8 cellular contexts compared by ENCODE assay signal in genomic region chr12:112409064-112409905, GRCh38. TPM values are rescaled to one million over a fixed set of nuclear protein-coding genes. Genes with fewer than 3 reads are reported as not detected.
DNase-seq lines count a peak whose midpoint lies in the region; ATAC-seq, FAIRE-seq and TF ChIP-seq lines count a peak whose summit lies in the region.

RPL6 (minus strand) TSS chr12:112409605; CDS start chr12:112408656, 949 bp downstream.

- peak within 1 kb of the TSS; percentile 80 for H2BK120ac ChIP-seq in H1 (replicated peaks; ENCODE audit: low read depth, low read length)

- no peak for TF ChIP-seq EP300 in H1 (IDR thresholded peaks at IDR 0.05; ENCODE audit: borderline replicate concordance in 1 of 2, low read depth in 2 of 2, low read length in 2 of 2)

- H3K9me3 Mint-ChIP-seq in CD4-positive, CD25-positive, alpha-beta regulatory T cell: no peaks in the 10 kb centered on the region
- no peaks in the 10 kb centered on the region for H3K9me3 Mint-ChIP-seq in memory B cell

- peak within 1 kb of the TSS; percentile 78 to 84 for H3K4me2 ChIP-seq in H1 (ENCODE audit: insufficient read depth in 1 of 2, low read depth in 2 of 2, low read length in 2 of 2)

- H3K14ac ChIP-seq in H1 (ENCODE audit: insufficient read length): peak within 1 kb of the TSS; percentile 8

- no peak within 1 kb of the TSS for H2AFZ ChIP-seq in H1 (ENCODE audit: low read length)

- H3K9me3 ChIP-seq in CD4-positive, CD25-positive, alpha-beta regulatory T cell (ENCODE audit: control insufficient read depth in 2 of 2, low read length in 2 of 2): no peaks in the 10 kb centered on the region
- no peaks in the 10 kb centered on the region for H3K9me3 ChIP-seq in H1 (ENCODE audit: insufficient read depth in 2 of 2, low read depth in 1 of 2, low read length in 1 of 2)

- peak within 1 kb of the TSS; percentile 99 for H4K5ac ChIP-seq in H1 (ENCODE audit: insufficient read length, low read depth, low read length)

- WGBS in H1 (ENCODE audit: extremely low coverage in 1 of 2, insufficient coverage in 1 of 2, insufficient read length in 1 of 2, insufficient replicate concordance in 2 of 2, low coverage in 1 of 2, low lambda C conversion rate in 2 of 2, missing lambda C conversion rate in 1 of 2), 2 experiments: 13% methylated on average over 44 of the region's 46 CpGs; no CpG with 5 or more reads in 1 of the 2 experiments

- ATAC-seq in CD4-positive, CD25-positive, alpha-beta regulatory T cell (ENCODE audit: low read depth in 2 of 2): peak; percentile 89 to 90
- peak; percentile 73 for ATAC-seq in GM19452 (IDR thresholded peaks at IDR 0.05; ENCODE audit: unreplicated experiment)
- peak; percentile 93 for ATAC-seq in memory B cell (ENCODE audit: low read depth)

- H3K27ac ChIP-seq in CD4-positive, CD25-positive, alpha-beta regulatory T cell (ENCODE audit: insufficient read depth, low read length, poor library complexity, severe bottlenecking): peak within 1 kb of the TSS; percentile 87
- peak within 1 kb of the TSS; percentile 94 for H3K27ac ChIP-seq in H1 (ENCODE audit: low read depth, low read length)

- H3K23ac ChIP-seq in H1 (ENCODE audit: insufficient read length): no peak within 1 kb of the TSS

- peaks cover 20 to 47% (median 35%) of the 10 kb centered on the region in 4 donors for H3K4me1 Mint-ChIP-seq in CD4-positive, CD25-positive, alpha-beta regulatory T cell
- H3K4me1 Mint-ChIP-seq in memory B cell: peaks cover 23% of the 10 kb centered on the region

- no peak within 1 kb of the TSS for H2BK15ac ChIP-seq in H1 (ENCODE audit: low read length)

- peak within 1 kb of the TSS; percentile 98 for H3K4me3 ChIP-seq in CD4-positive, CD25-positive, alpha-beta regulatory T cell (ENCODE audit: low read depth, low read length)
- peak within 1 kb of the TSS; percentile 80 to 98 (median 94) for H3K4me3 ChIP-seq in H1 (ENCODE audit: extremely low read depth in 1 of 4, insufficient read depth in 2 of 4, low read depth in 3 of 4, low read length in 4 of 4)

- H3K4me3 Mint-ChIP-seq in CD4-positive, CD25-positive, alpha-beta regulatory T cell: peak within 1 kb of the TSS; percentile 96 to 100 (median 100)
- peak within 1 kb of the TSS; percentile 100 for H3K4me3 Mint-ChIP-seq in memory B cell

- peak; percentile 68 for FAIRE-seq in H1 (lab: Jason Lieb, UNC)

- H4K8ac ChIP-seq in H1 (ENCODE audit: extremely low read depth, insufficient read depth, low read length): peak within 1 kb of the TSS; percentile 100; the same call in 1 of the 2 replicates

- peak within 1 kb of the TSS; percentile 97 for H2AK5ac ChIP-seq in H1 (ENCODE audit: low read depth, low read length)

- H3K36me3 ChIP-seq in CD4-positive, CD25-positive, alpha-beta regulatory T cell (ENCODE audit: control insufficient read depth, insufficient read depth, low read length): peaks cover 38% of the 10 kb centered on the region
- peaks cover 23 to 42% (median 40%) of the 10 kb centered on the region in 4 experiments for H3K36me3 ChIP-seq in H1 (ENCODE audit: control insufficient read depth in 2 of 4, insufficient read depth in 4 of 4, low read length in 3 of 4)

- peaks cover 17% of the 10 kb centered on the region for H3K4me1 ChIP-seq in CD4-positive, CD25-positive, alpha-beta regulatory T cell (ENCODE audit: control insufficient read depth, insufficient read depth, low read length, poor library complexity, severe bottlenecking)
- no peaks in the 10 kb centered on the region; a peak in 1 of 7 replicates for H3K4me1 ChIP-seq in H1 (replicated peaks in 1 of 4; ENCODE audit: control insufficient read depth in 3 of 4, insufficient read depth in 4 of 4, low read length in 3 of 4)

- H3K56ac ChIP-seq in H1 (replicated peaks; ENCODE audit: insufficient read length, low read depth, low read length): peak within 1 kb of the TSS; percentile 95

- H3K4ac ChIP-seq in H1 (replicated peaks; ENCODE audit: insufficient read length, low read depth, low read length): peak within 1 kb of the TSS; percentile 98

- peaks cover 6% of the 10 kb centered on the region in 2 experiments for H4K20me1 ChIP-seq in H1 (replicated peaks in 1 of 2; ENCODE audit: control insufficient read depth in 1 of 2, insufficient read depth in 2 of 2, low read length in 2 of 2)

- H4K91ac ChIP-seq in H1 (replicated peaks; ENCODE audit: insufficient read length, low read length): peak within 1 kb of the TSS; percentile 99

- no peak for TF ChIP-seq CTCF in H1 (IDR thresholded peaks at IDR 0.05; ENCODE audit: control extremely low read depth in 1 of 3, insufficient read depth in 1 of 3, low read depth in 1 of 3, low read length in 3 of 3)

- no peak within 1 kb of the TSS for H2BK20ac ChIP-seq in H1 (ENCODE audit: low read length)

- no peak for TF ChIP-seq RAD21 in H1 (IDR thresholded peaks at IDR 0.05 in 1 of 2, conservative IDR thresholded peaks at IDR 0.05 in 1 of 2; ENCODE audit: low read depth in 2 of 2, low read length in 2 of 2)

- no peaks in the 10 kb centered on the region for H3K27me3 Mint-ChIP-seq in CD4-positive, CD25-positive, alpha-beta regulatory T cell
- no peaks in the 10 kb centered on the region for H3K27me3 Mint-ChIP-seq in memory B cell

- TF ChIP-seq POLR2A in H1 (IDR thresholded peaks at IDR 0.05; ENCODE audit: control extremely low read depth in 1 of 2, low read depth in 2 of 2, low read length in 2 of 2): peak; percentile 93 to 97

- CTCF ChIA-PET in activated CD8-positive, alpha-beta memory T cell treated with anti-CD3 and anti-CD28 coated beads for 36 hours (lab: Charles Lee): no interaction called here
- CTCF ChIA-PET in H1 (lab: Charles Lee; ENCODE audit: partially characterized antibody): no interaction called here

- peaks cover 0 to 22% of the 10 kb centered on the region in 2 experiments; a peak in 3 of 4 replicates for H3K79me2 ChIP-seq in H1 (ENCODE audit: control insufficient read depth in 1 of 2, insufficient read depth in 2 of 2, low read length in 2 of 2)

- peak within 1 kb of the TSS; percentile 51; the same call in 1 of the 2 replicates for H2BK12ac ChIP-seq in H1 (ENCODE audit: low read depth, low read length)

- peak within 1 kb of the TSS; percentile 99 for H3K18ac ChIP-seq in H1 (ENCODE audit: extremely low read depth, low read length)

- peaks cover 2% of the 10 kb centered on the region; the same call in 1 of the 2 replicates for H3K23me2 ChIP-seq in H1 (ENCODE audit: low read depth, low read length)

- peak within 1 kb of the TSS; percentile 99 for H2BK5ac ChIP-seq in H1 (ENCODE audit: low read depth, low read length)

- no peaks in the 10 kb centered on the region for H3K79me1 ChIP-seq in H1 (ENCODE audit: low read depth, low read length)

- POLR2A ChIA-PET in activated CD8-positive, alpha-beta memory T cell treated with anti-CD3 and anti-CD28 coated beads for 36 hours (lab: Charles Lee): interaction anchor here (0.6 to 0.8 kb wide), 2 partner anchors 9 to 300 kb away, joined by 3 to 7 read pairs; no protein-coding TSS in a partner anchor
- POLR2A ChIA-PET in H1 (lab: Charles Lee; ENCODE audit: partially characterized antibody): interaction anchor here (1.3 to 1.8 kb wide), 3 partner anchors 9 to 15 kb away, joined by 3 to 5 read pairs (median 3); partner anchors contain the start of gene PTPN11

- peak within 1 kb of the TSS; percentile 96 to 98 (median 97) for H3K9ac ChIP-seq in H1 (replicated peaks in 1 of 4; ENCODE audit: extremely low read depth in 1 of 4, low read depth in 3 of 4, low read length in 3 of 4)

- H3K27ac Mint-ChIP-seq in CD4-positive, CD25-positive, alpha-beta regulatory T cell: peak within 1 kb of the TSS; percentile 99 to 100 (median 100)
- peak within 1 kb of the TSS; percentile 99 for H3K27ac Mint-ChIP-seq in memory B cell

- H3K27me3 ChIP-seq in CD4-positive, CD25-positive, alpha-beta regulatory T cell (ENCODE audit: control insufficient read depth, insufficient read depth, low read length): no peaks in the 10 kb centered on the region
- H3K27me3 ChIP-seq in H1 (replicated peaks in 1 of 4; ENCODE audit: control insufficient read depth in 3 of 4, extremely low read depth in 1 of 4, insufficient read depth in 3 of 4, low read length in 3 of 4): no peaks in the 10 kb centered on the region

- DNase-seq in CD4-positive, CD25-positive, alpha-beta regulatory T cell: peak; percentile 69 to 93 (median 84)
- DNase-seq in HS-5 (ENCODE audit: low read depth) (peak; percentile 79), NOMO-1 (lab: John Stamatoyannopoulos, UW; ENCODE audit: unreplicated experiment in 2 of 2) (peak; percentile 78 to 90), H1 (ENCODE audit: low read depth in 1 of 2, low spot score in 2 of 2) (peak in 1 of 2 experiments; percentile 83), memory B cell (ENCODE audit: low spot score in 2 of 2) (peak; percentile 69 to 72)
- peak; percentile 56 for DNase-seq in stimulated activated CD8-positive, alpha-beta memory T cell treated with anti-CD3 and anti-CD28 coated beads, Interleukin-12 subunit alpha, Interleukin-12 subunit beta, amount 100 ng/mL, for 4 hours (ENCODE audit: low read depth)

- peaks cover 37% of the 10 kb centered on the region for H3K36me3 Mint-ChIP-seq in CD4-positive, CD25-positive, alpha-beta regulatory T cell
- H3K36me3 Mint-ChIP-seq in memory B cell: peaks cover 22% of the 10 kb centered on the region

TF ChIP-seq in H1, 55 proteins besides CTCF, POLR2A, EP300 and RAD21 (continues in another document):
- TF ChIP-seq EZH2 (IDR thresholded peaks at IDR 0.05; ENCODE audit: low read depth, low read length, severe bottlenecking): no peak
- TF ChIP-seq SRF (IDR thresholded peaks at IDR 0.05; ENCODE audit: low read depth, low read length): 0 out of 2 replicates have a peak, but pooled peaks have one; percentile 6

RNA-seq across cellular contexts. Expression of gene RPL6, which starts in this region (rescaled TPM):
- total RNA-seq in CD4-positive, CD25-positive, alpha-beta regulatory T cell: 1,320 TPM
- polyA plus RNA-seq in CD4-positive, CD25-positive, alpha-beta regulatory T cell: 100 to 1,000 TPM; 375 to 624 (median 546) TPM
- 1,000 to 10,000 TPM; 1,975 to 1,992 TPM for total RNA-seq in activated CD8-positive, alpha-beta memory T cell treated with anti-CD3 and anti-CD28 coated beads for 36 hours
- total RNA-seq in H1 (2021; fragmentation: NEBNext Ultra II Directional; extraction: Animal tissue kit (Norgen Biotek cat#: 25700)): 1,643 and 1,666 TPM in 2 replicates
- 685 and 1,073 TPM in 2 replicates for polyA plus RNA-seq in H1 (2011; rRNA removed)
- 1,571 TPM for polyA plus RNA-seq in H1 (2011; cell fraction: cytosol; rRNA removed)
- polyA plus RNA-seq in H1 (2011; cell fraction: nucleus; rRNA removed): 2,461 TPM
- polyA plus RNA-seq in H1 (2012, experiment 1 of 2): 1,852 to 2,341 TPM (median 2,040 TPM) in 4 replicates
- polyA plus RNA-seq in H1 (2012, experiment 2 of 2): 422 TPM
- 3,246 TPM for polyA plus RNA-seq in H1 (2013, experiment 1 of 2)
- 2,872 TPM for polyA plus RNA-seq in H1 (2013, experiment 2 of 2)
- 540 and 573 TPM in 2 replicates for polyA minus RNA-seq in H1 (2011; rRNA and poly(A)+ RNA removed)
- polyA minus RNA-seq in H1 (2011; cell fraction: cytosol; rRNA and poly(A)+ RNA removed): 337 TPM
- 1,303 TPM for polyA minus RNA-seq in H1 (2011; cell fraction: nucleus; rRNA and poly(A)+ RNA removed)
